15 cellular contexts compared by ENCODE assay signal in genomic region chr18:42534313-42534712, GRCh38.
DNase-seq lines count a peak whose midpoint lies in the region; ATAC-seq and TF ChIP-seq lines count a peak whose summit lies in the region.
"Had no signal": no experiment of that assay in that cellular context is flagged by ENCODE, and none has a peak within 500 bp of the region (broad histone marks: within the 10 kb centered on the region; RNA-seq: fewer than 3 reads in every experiment).

No MANE protein-coding gene starts in this region.

- H3K27ac ChIP-seq in A673 (ENCODE audit: low read depth, low read length, poor library complexity, severe bottlenecking), result no peak overlapping the region
- H3K27ac ChIP-seq: C4-2B had no signal

- no peaks in the 10 kb centered on the region for H3K27me3 ChIP-seq in A673 (replicated peaks; ENCODE audit: insufficient read depth, low read depth, low read length, poor library complexity)

- H3K4me1 ChIP-seq in A673 (ENCODE audit: insufficient read depth, low read length, poor library complexity, severe bottlenecking), result peaks cover 18% of the 10 kb centered on the region

- no TSS peak for BruUV-seq in A673 (replicated peaks; lab: Mats Ljungman, UMichigan)

- no peak overlapping the region for H3K27ac Mint-ChIP-seq in stimulated activated memory B cell treated with anti-CD40 and anti-IgM and Interleukin-4, amounts not matched to agents 10 μg/mL and 1 μg/mL and 100 μg/mL, for 72 hours
- no peak overlapping the region for H3K27ac Mint-ChIP-seq in stimulated activated naive CD8-positive, alpha-beta T cell treated with anti-CD3 and anti-CD28 coated beads, Interleukin-15, amount 100 ng/mL, for 72 hours
- H3K27ac Mint-ChIP-seq: B cell; CD4-positive, alpha-beta memory T cell; GM23338 had no signal

- no peaks in the 10 kb centered on the region for H3K36me3 Mint-ChIP-seq in stimulated activated memory B cell treated with anti-CD40 and anti-IgM and Interleukin-4, amounts not matched to agents 10 μg/mL and 1 μg/mL and 100 μg/mL, for 72 hours
- H3K36me3 Mint-ChIP-seq: CD4-positive, alpha-beta memory T cell had no signal

- H3K9me3 Mint-ChIP-seq in stimulated activated memory B cell treated with anti-CD40 and anti-IgM and Interleukin-4, amounts not matched to agents 10 μg/mL and 1 μg/mL and 100 μg/mL, for 72 hours, result peaks cover 2% of the 10 kb centered on the region
- H3K9me3 Mint-ChIP-seq in stimulated activated naive CD8-positive, alpha-beta T cell treated with anti-CD3 and anti-CD28 coated beads, Interleukin-15, amount 100 ng/mL, for 72 hours, result peaks cover 0 to 21% of the 10 kb centered on the region in 2 donors
- H3K9me3 Mint-ChIP-seq: GM23338 had no signal

- H3K4me3 Mint-ChIP-seq in stimulated activated memory B cell treated with anti-CD40 and anti-IgM and Interleukin-4, amounts not matched to agents 10 μg/mL and 1 μg/mL and 100 μg/mL, for 72 hours, result no peak overlapping the region
- H3K4me3 Mint-ChIP-seq in stimulated activated naive CD8-positive, alpha-beta T cell treated with anti-CD3 and anti-CD28 coated beads, Interleukin-15, amount 100 ng/mL, for 72 hours, result no peak overlapping the region
- H3K4me3 Mint-ChIP-seq: B cell; CD4-positive, alpha-beta memory T cell; GM23338 had no signal

- no peaks in the 10 kb centered on the region for H3K27me3 Mint-ChIP-seq in stimulated activated memory B cell treated with anti-CD40 and anti-IgM and Interleukin-4, amounts not matched to agents 10 μg/mL and 1 μg/mL and 100 μg/mL, for 72 hours
- H3K27me3 Mint-ChIP-seq in stimulated activated naive CD8-positive, alpha-beta T cell treated with anti-CD3 and anti-CD28 coated beads, Interleukin-15, amount 100 ng/mL, for 72 hours, result no peaks in the 10 kb centered on the region
- H3K27me3 Mint-ChIP-seq: B cell; CD4-positive, alpha-beta memory T cell had no signal

- H3K4me1 Mint-ChIP-seq in stimulated activated memory B cell treated with anti-CD40 and anti-IgM and Interleukin-4, amounts not matched to agents 10 μg/mL and 1 μg/mL and 100 μg/mL, for 72 hours, result no peaks in the 10 kb centered on the region
- no peaks in the 10 kb centered on the region for H3K4me1 Mint-ChIP-seq in stimulated activated naive CD8-positive, alpha-beta T cell treated with anti-CD3 and anti-CD28 coated beads, Interleukin-15, amount 100 ng/mL, for 72 hours
- H3K4me1 Mint-ChIP-seq: B cell had no signal

- no peak overlapping the region for H3K4me3 ChIP-seq in A673 (ENCODE audit: low read depth, low read length, poor library complexity, severe bottlenecking)
- H3K4me3 ChIP-seq: GM23338 had no signal

- intact Hi-C loops in A673 (cut with micrococcal nuclease; ENCODE audit: unreplicated experiment), result no loop called here

- POLR2A ChIA-PET in A673 (lab: Charles Lee; ENCODE audit: low non-redundant PET), result interaction anchor here (0.6 kb wide), 1 partner anchor 16 kb away, joined by 6 read pairs; no protein-coding TSS in a partner anchor

- H3K9me3 ChIP-seq in A673 (ENCODE audit: low read depth, low read length, poor library complexity, severe bottlenecking), result no peaks in the 10 kb centered on the region

- TF ChIP-seq CTCF in A673 (conservative IDR thresholded peaks at IDR 0.05; ENCODE audit: low read depth, low read length), result no peak

- no peak for ATAC-seq in stimulated activated memory B cell treated with anti-CD40 and anti-IgM and Interleukin-4, amounts not matched to agents 10 μg/mL and 1 μg/mL and 100 μg/mL, for 72 hours
- no peak for ATAC-seq in stimulated activated naive CD8-positive, alpha-beta T cell treated with anti-CD3 and anti-CD28 coated beads, Interleukin-15, amount 100 ng/mL, for 72 hours
- no peak for ATAC-seq in HG03432 (IDR thresholded peaks at IDR 0.05; ENCODE audit: unreplicated experiment)
- ATAC-seq: GM23338 had no signal

- peak; percentile 19 to 26 for DNase-seq in NCI-H2081 (lab: John Stamatoyannopoulos, UW)
- no peak for DNase-seq in NCI-H2081 treated with DMSO at 0.1 percent for 48 hours (lab: John Stamatoyannopoulos, UW)
- peak; percentile 43 for DNase-seq in A673 (ENCODE audit: low spot score)
- peak; percentile 89 for DNase-seq in NCI-H146 (lab: John Stamatoyannopoulos, UW)
- peak; percentile 96 for DNase-seq in NCI-H69 (lab: John Stamatoyannopoulos, UW)
- DNase-seq in stimulated activated naive CD8-positive, alpha-beta T cell treated with anti-CD3 and anti-CD28 coated beads, Interleukin-15, amount 100 ng/mL, for 72 hours, result no peak
- DNase-seq: CD4-positive, alpha-beta memory T cell; DND-41; GDM1; H7 had no signal

- no peaks in the 10 kb centered on the region for H3K36me3 ChIP-seq in A673 (ENCODE audit: insufficient read depth, low read length, poor library complexity, severe bottlenecking)

- CTCF ChIA-PET in A673 (lab: Charles Lee), result interaction anchor here (0.7 kb wide), 1 partner anchor 418 kb away, joined by 3 read pairs; no protein-coding TSS in a partner anchor

Comparison
In these comparisons a context has a peak if more than half of its experiments do, and no peak if none do; other contexts are left out.
1. DNase-seq: peak in NCI-H2081 (2 of 2), A673 (single experiment), NCI-H146 (single experiment) and NCI-H69 (single experiment); none in NCI-H2081 treated with DMSO at 0.1 percent for 48 hours (single experiment) and stimulated activated naive CD8-positive, alpha-beta T cell treated with anti-CD3 and anti-CD28 coated beads, Interleukin-15, amount 100 ng/mL, for 72 hours (0 of 2).